ENCODE assay signal across 8 cellular contexts in genomic region chr1:235917267-235917811, GRCh38. TPM values are rescaled to one million over a fixed set of nuclear protein-coding genes. Genes with fewer than 3 reads are reported as not detected.
DNase-seq lines count a peak whose midpoint lies in the region; ATAC-seq lines count a peak whose summit lies in the region.

No MANE protein-coding gene starts in this region.

- no peak overlapping the region for H2BK12ac ChIP-seq in neuronal stem cell (ENCODE audit: low read length)

- no peaks in the 10 kb centered on the region for H3K36me3 ChIP-seq in neuronal stem cell (replicated peaks in 1 of 2; ENCODE audit: control insufficient read depth in 2 of 2, insufficient read depth in 2 of 2, low read length in 2 of 2)

- H3K4me3 ChIP-seq in neuronal stem cell (ENCODE audit: low read length in 2 of 2): no peak overlapping the region

- peaks cover 0 to 4% (median 0%) of the 10 kb centered on the region in 3 experiments for H3K27me3 ChIP-seq in neuronal stem cell (ENCODE audit: control insufficient read depth in 3 of 3, insufficient read depth in 3 of 3, low read depth in 1 of 3, low read length in 3 of 3)

- no peak overlapping the region for H2BK15ac ChIP-seq in neuronal stem cell (ENCODE audit: low read length)

- H3K23ac ChIP-seq in neuronal stem cell (ENCODE audit: low read depth, low read length, poor library complexity): no peak overlapping the region

- DNase-seq in DMS53 treated with DMSO at 0.1 percent for 48 hours (lab: John Stamatoyannopoulos, UW; ENCODE audit: unreplicated experiment): peak; percentile 85
- DNase-seq in H4 (ENCODE audit: low spot score): peak; percentile 99
- DNase-seq in NCI-H1436 (lab: John Stamatoyannopoulos, UW): peak; percentile 75
- peak; percentile 84 for DNase-seq in activated CD4-positive, alpha-beta T cell treated with anti-CD3 and anti-CD28 coated beads for 36 hours
- DNase-seq in cerebellum (ENCODE audit: low spot score): peak; percentile 59
- peak; percentile 89 for DNase-seq in medulla oblongata (ENCODE audit: extremely low spot score)
- peak; percentile 42 to 43 for DNase-seq in stimulated activated CD8-positive, alpha-beta memory T cell treated with anti-CD3 and anti-CD28 coated beads, Interleukin-4, amount 100 ng/mL, for 4 hours (ENCODE audit: low read depth in 2 of 2, low spot score in 1 of 2)
- no peak for DNase-seq in neuronal stem cell (ENCODE audit: low spot score)

- no peak overlapping the region for H3K18ac ChIP-seq in neuronal stem cell (ENCODE audit: low read length)

- CTCF ChIA-PET in activated CD4-positive, alpha-beta T cell treated with anti-CD3 and anti-CD28 coated beads for 36 hours (lab: Charles Lee): interaction anchor here (0.6 to 1.6 kb wide), 11 partner anchors 13 to 412 kb away, joined by 3 to 7 read pairs (median 4); no protein-coding TSS in a partner anchor

- no peaks in the 10 kb centered on the region for H3K9me3 Mint-ChIP-seq in activated CD4-positive, alpha-beta T cell treated with anti-CD3 and anti-CD28 coated beads for 36 hours (ENCODE audit: low read depth)

- H3K79me1 ChIP-seq in neuronal stem cell (ENCODE audit: low read depth, low read length): no peaks in the 10 kb centered on the region

- intact Hi-C loops in activated CD4-positive, alpha-beta T cell treated with anti-CD3 and anti-CD28 coated beads for 36 hours (cut with DNase I, micrococcal nuclease): loop anchor here (1.0 to 2.0 kb wide), 5 partner anchors 29 to 220 kb away; partner anchors contain the start of gene LYST (in 1 of the 2)

- no peak overlapping the region for H2AFZ ChIP-seq in neuronal stem cell (ENCODE audit: low read length)

- H2AK5ac ChIP-seq in neuronal stem cell (ENCODE audit: low read depth, low read length): no peak overlapping the region

- H3K27ac Mint-ChIP-seq in activated CD4-positive, alpha-beta T cell treated with anti-CD3 and anti-CD28 coated beads for 36 hours: peak overlapping the region; percentile 75

- H3K27ac ChIP-seq in neuronal stem cell (replicated peaks; ENCODE audit: low read length): no peak overlapping the region

- no peak overlapping the region for H2BK5ac ChIP-seq in neuronal stem cell (ENCODE audit: low read length)

- H3K4me2 ChIP-seq in neuronal stem cell (ENCODE audit: insufficient read depth, low read length, poor library complexity, severe bottlenecking): no peak overlapping the region

- H4K8ac ChIP-seq in neuronal stem cell (ENCODE audit: low read depth, low read length): no peak overlapping the region

- H4K91ac ChIP-seq in neuronal stem cell (ENCODE audit: low read depth, low read length, poor library complexity): no peak overlapping the region

- H2BK120ac ChIP-seq in neuronal stem cell (ENCODE audit: low read depth, low read length): no peak overlapping the region

- peak overlapping the region; percentile 2 for H3K4me3 Mint-ChIP-seq in activated CD4-positive, alpha-beta T cell treated with anti-CD3 and anti-CD28 coated beads for 36 hours

- H3K9me3 ChIP-seq in neuronal stem cell (replicated peaks in 1 of 2; ENCODE audit: control insufficient read depth in 2 of 2, insufficient read depth in 1 of 2, low read depth in 1 of 2, low read length in 2 of 2): no peaks in the 10 kb centered on the region

- H3K9ac ChIP-seq in neuronal stem cell (ENCODE audit: low read depth, low read length, poor library complexity): no peak overlapping the region

- WGBS in neuronal stem cell (ENCODE audit: extremely low coverage in 2 of 2, insufficient read length in 2 of 2, insufficient replicate concordance in 1 of 2), 2 donors: no CpG with 5 or more reads among the region's 8 CpGs

- H3K27me3 Mint-ChIP-seq in activated CD4-positive, alpha-beta T cell treated with anti-CD3 and anti-CD28 coated beads for 36 hours: no peaks in the 10 kb centered on the region

- H3K36me3 Mint-ChIP-seq in activated CD4-positive, alpha-beta T cell treated with anti-CD3 and anti-CD28 coated beads for 36 hours (ENCODE audit: low read depth): no peaks in the 10 kb centered on the region

- H3K4me1 Mint-ChIP-seq in activated CD4-positive, alpha-beta T cell treated with anti-CD3 and anti-CD28 coated beads for 36 hours: peaks cover 34% of the 10 kb centered on the region

- POLR2A ChIA-PET in activated CD4-positive, alpha-beta T cell treated with anti-CD3 and anti-CD28 coated beads for 36 hours (lab: Charles Lee): interaction anchor here (0.7 to 1.0 kb wide), 4 partner anchors 29 to 69 kb away, joined by 3 to 6 read pairs (median 4); no protein-coding TSS in a partner anchor

- no peak overlapping the region for H3K4ac ChIP-seq in neuronal stem cell (ENCODE audit: low read length)

- peak; percentile 97 for ATAC-seq in activated CD4-positive, alpha-beta T cell treated with anti-CD3 and anti-CD28 coated beads for 36 hours

- H3K14ac ChIP-seq in neuronal stem cell (ENCODE audit: low read length): no peak overlapping the region

- peaks cover 3% of the 10 kb centered on the region in 2 donors for H3K4me1 ChIP-seq in neuronal stem cell (ENCODE audit: control insufficient read depth in 2 of 2, insufficient read depth in 1 of 2, low read depth in 1 of 2, low read length in 2 of 2)

RNA-seq across cellular contexts. Expression of gene LYST, which starts 50.6 kb away (rescaled TPM):
- 3.8 and 8.4 TPM in 2 replicates for total RNA-seq in H4 (2014; rRNA removed; shearing (Covaris generic))
- total RNA-seq in activated CD4-positive, alpha-beta T cell treated with anti-CD3 and anti-CD28 coated beads for 36 hours: 10 to 100 TPM; 28.1 to 32.3 TPM
- total RNA-seq in cerebellum: 82.8 TPM
- 2.1 TPM for polyA plus RNA-seq in neuronal stem cell (2013, experiment 1 of 2)
- 1.4 TPM for polyA plus RNA-seq in neuronal stem cell (2013, experiment 2 of 2)
